14 cellular contexts compared by ENCODE assay signal in the genomic region with DNA sequence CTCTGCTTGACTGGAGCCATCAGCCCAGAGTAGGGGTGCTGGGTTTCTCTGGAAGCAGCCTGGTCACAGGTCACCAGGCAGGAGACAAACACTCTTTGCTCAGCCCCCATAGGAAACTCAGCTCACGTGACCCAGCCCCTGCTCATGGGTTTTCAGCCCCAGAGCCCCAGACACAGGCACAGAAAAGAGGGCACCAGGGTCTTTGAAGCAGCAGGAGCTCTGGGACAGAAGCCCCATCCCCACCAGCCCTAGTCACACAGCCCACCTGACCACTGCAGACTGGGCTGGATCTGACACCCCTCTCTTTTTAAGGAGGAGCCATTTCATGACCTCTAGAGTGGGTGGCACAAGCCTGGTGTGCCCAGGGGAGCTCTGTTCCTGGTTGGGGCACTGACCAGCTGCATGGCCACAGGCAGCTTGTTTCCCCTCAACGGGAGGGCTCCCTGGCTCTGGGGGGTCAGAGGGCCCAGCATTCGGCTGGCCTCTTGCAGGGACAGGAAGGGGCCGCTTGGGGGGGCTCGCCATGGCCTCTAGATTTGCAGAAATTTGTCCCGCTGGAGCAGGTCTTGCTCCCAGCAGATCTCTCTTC. TPM values are rescaled to one million over a fixed set of nuclear protein-coding genes. Genes with fewer than 3 reads are reported as not detected.
DNase-seq lines count a peak whose midpoint lies in the region; ATAC-seq and TF ChIP-seq lines count a peak whose summit lies in the region.
"Had no signal": no experiment of that assay in that cellular context is flagged by ENCODE, and none has a peak within 500 bp of the region (broad histone marks: within the 10 kb centered on the region; RNA-seq: fewer than 3 reads in every experiment).

No MANE protein-coding gene starts in this region.

- H3F3A ChIP-seq in Loucy (ENCODE audit: low read depth) (no peaks in the 10 kb centered on the region), SK-N-SH (replicated peaks; ENCODE audit: insufficient read depth) (no peaks in the 10 kb centered on the region)

- TF ChIP-seq EP300 in SK-N-SH (IDR thresholded peaks at IDR 0.05; ENCODE audit: borderline replicate concordance in 1 of 2, low read depth in 1 of 2, low read length in 1 of 2): no peak

- ATAC-seq in mucosa of descending colon (peak; percentile 29), GM18498 (IDR thresholded peaks at IDR 0.05; ENCODE audit: unreplicated experiment) (no peak)

- H3K9me2 ChIP-seq in Loucy (replicated peaks; ENCODE audit: low read depth, low read length) (no peaks in the 10 kb centered on the region), SK-N-SH (no peaks in the 10 kb centered on the region)

- H3K9ac ChIP-seq in Loucy (ENCODE audit: low read depth, low read length, poor library complexity, severe bottlenecking) (peak overlapping the region; percentile 84), SK-N-SH (no peak overlapping the region)

- H3K4me1 ChIP-seq in Loucy (ENCODE audit: insufficient read depth, low read length, poor library complexity, severe bottlenecking): peaks cover 59% of the 10 kb centered on the region
- H3K4me1 ChIP-seq in mucosa of descending colon (ENCODE audit: low read depth): peaks cover 4% of the 10 kb centered on the region
- no peaks in the 10 kb centered on the region for H3K4me1 ChIP-seq in SK-N-SH (ENCODE audit: control insufficient read depth in 1 of 2, insufficient read depth in 2 of 2, low read depth in 1 of 2, low read length in 1 of 2)

- H3K9me3 ChIP-seq in Loucy (ENCODE audit: insufficient read depth, low read depth, low read length) (no peaks in the 10 kb centered on the region), mucosa of descending colon (no peaks in the 10 kb centered on the region), SK-N-SH (no peaks in the 10 kb centered on the region)

- TF ChIP-seq RAD21 in SK-N-SH (IDR thresholded peaks at IDR 0.05; ENCODE audit: low read length): no peak

- TF ChIP-seq CTCF in GM20000 (IDR thresholded peaks at IDR 0.05; ENCODE audit: extremely low read depth, missing control alignments) (no peak), Loucy (conservative IDR thresholded peaks at IDR 0.05; ENCODE audit: low read length) (peak; percentile 31; the same call in 1 of the 2 replicates), mucosa of descending colon (IDR thresholded peaks at IDR 0.05) (no peak), SK-N-SH (IDR thresholded peaks at IDR 0.05) (no peak)

- H3K27me3 ChIP-seq in Loucy (ENCODE audit: insufficient read depth, low read length, poor library complexity, severe bottlenecking) (no peaks in the 10 kb centered on the region), SK-N-SH (ENCODE audit: insufficient read depth) (no peaks in the 10 kb centered on the region; the same call in 1 of the 2 replicates)

- CTCF ChIA-PET in SK-N-SH (lab: Yijun Ruan, JAX): interaction anchor here (0.6 to 3.3 kb wide), 53 partner anchors 8 to 473 kb away, joined by 3 to 69 read pairs (median 5); a partner anchor contains a TSS

- H3K36me3 ChIP-seq in Loucy (ENCODE audit: insufficient read depth, low read length) (no peaks in the 10 kb centered on the region), mucosa of descending colon (ENCODE audit: low read depth) (no peaks in the 10 kb centered on the region), SK-N-SH (replicated peaks in 1 of 2; ENCODE audit: control insufficient read depth in 1 of 2, insufficient read depth in 2 of 2, low read length in 1 of 2) (no peaks in the 10 kb centered on the region)

- H3K79me2 ChIP-seq in Loucy (ENCODE audit: insufficient read depth, low read length) (peaks cover 6% of the 10 kb centered on the region; the same call in 1 of the 2 replicates), SK-N-SH (ENCODE audit: insufficient read depth) (no peaks in the 10 kb centered on the region)

- TF ChIP-seq POLR2A in GM10847 (IDR thresholded peaks at IDR 0.05; ENCODE audit: extremely low read depth, insufficient read length): peak; percentile 7

- WGBS in SK-N-SH (ENCODE audit: low lambda C conversion rate): 100% methylated on average over 1 of the region's 6 CpGs

- POLR2A ChIA-PET in SK-N-SH (lab: Yijun Ruan, JAX): no interaction called here

- intact Hi-C loops in mucosa of descending colon (cut with DNase I, micrococcal nuclease): loop anchor here in 1 of 2 donors (10.0 kb wide), 1 partner anchor 79 kb away; a partner anchor contains a TSS

- H3K4me3 ChIP-seq in Loucy (ENCODE audit: low read length, poor library complexity, severe bottlenecking): peak overlapping the region; percentile 71
- no peak overlapping the region for H3K4me3 ChIP-seq in mucosa of descending colon
- no peak overlapping the region for H3K4me3 ChIP-seq in SK-N-SH (ENCODE audit: low read depth in 2 of 2, low read length in 1 of 2)
- H3K4me3 ChIP-seq: lung had no signal

- H4K20me1 ChIP-seq in Loucy (ENCODE audit: insufficient read depth, low read length, poor library complexity, severe bottlenecking) (no peaks in the 10 kb centered on the region), SK-N-SH (ENCODE audit: insufficient read depth) (no peaks in the 10 kb centered on the region)

- H3K4me2 ChIP-seq in Loucy (ENCODE audit: low read depth, low read length, poor library complexity, severe bottlenecking): peak overlapping the region; percentile 95
- H3K4me2 ChIP-seq in SK-N-SH: no peak overlapping the region

- H2AFZ ChIP-seq in Loucy (ENCODE audit: low read length) (0 out of 2 replicates have a peak overlapping the region, but pooled peaks have one; percentile 47), SK-N-SH (ENCODE audit: low read depth) (no peak overlapping the region)

- no peak overlapping the region for H3K27ac ChIP-seq in SK-N-SH (ENCODE audit: low read depth in 2 of 2, low read length in 1 of 2)

- DNase-seq in GM20000 (ENCODE audit: low spot score): peak; percentile 74
- DNase-seq in mucosa of descending colon: no peak
- no peak for DNase-seq in SK-N-SH
- DNase-seq in RPMI8226: no peak
- no peak for DNase-seq in globus pallidus (ENCODE audit: low spot score)
- DNase-seq: activated gamma-delta T cell, NCI-H524 treated with DMSO at 0.1 percent for 48 hours had no signal

TF ChIP-seq in SK-N-SH, 30 proteins besides CTCF, POLR2A, EP300 and RAD21:
- TF ChIP-seq, protein P1, sequence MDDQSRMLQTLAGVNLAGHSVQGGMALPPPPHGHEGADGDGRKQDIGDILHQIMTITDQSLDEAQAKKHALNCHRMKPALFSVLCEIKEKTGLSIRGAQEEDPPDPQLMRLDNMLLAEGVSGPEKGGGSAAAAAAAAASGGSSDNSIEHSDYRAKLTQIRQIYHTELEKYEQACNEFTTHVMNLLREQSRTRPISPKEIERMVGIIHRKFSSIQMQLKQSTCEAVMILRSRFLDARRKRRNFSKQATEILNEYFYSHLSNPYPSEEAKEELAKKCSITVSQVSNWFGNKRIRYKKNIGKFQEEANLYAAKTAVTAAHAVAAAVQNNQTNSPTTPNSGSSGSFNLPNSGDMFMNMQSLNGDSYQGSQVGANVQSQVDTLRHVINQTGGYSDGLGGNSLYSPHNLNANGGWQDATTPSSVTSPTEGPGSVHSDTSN (IDR thresholded peaks at IDR 0.05): no peak
- TF ChIP-seq RXRA (IDR thresholded peaks at IDR 0.05; ENCODE audit: borderline replicate concordance, low read depth): no peak
- TF ChIP-seq SMC3 (IDR thresholded peaks at IDR 0.05; ENCODE audit: low read depth, low read length): no peak
- no peak for TF ChIP-seq CHD2 (IDR thresholded peaks at IDR 0.05; ENCODE audit: low read length, partially characterized antibody)
- no peak for TF ChIP-seq EZH2phosphoT487 (IDR thresholded peaks at IDR 0.05; ENCODE audit: borderline replicate concordance, low read depth)
- TF ChIP-seq FOSL2 (IDR thresholded peaks at IDR 0.05; ENCODE audit: borderline replicate concordance, low read depth): no peak
- no peak for TF ChIP-seq RCOR1 (IDR thresholded peaks at IDR 0.05; ENCODE audit: low read length)
- TF ChIP-seq TAF1 (IDR thresholded peaks at IDR 0.05; ENCODE audit: borderline replicate concordance, low read depth, low read length): no peak

RNA-seq across cellular contexts. Expression of a gene that starts 13.8 kb away (rescaled TPM):
- 1 to 10 TPM in 2 of 3 donors, under 1 TPM in 1; 0.70 to 2.4 (median 1.4) TPM for total RNA-seq in mucosa of descending colon
- polyA plus RNA-seq in SK-N-SH (2012; rRNA removed): 0.06 and 0.10 TPM in 2 replicates
- 0.08 and 0.30 TPM in 2 replicates for polyA plus RNA-seq in SK-N-SH (2012; cell fraction: cytosol; rRNA removed)
- 0.08 TPM in 1 of 2 replicates, not detected in the other for polyA plus RNA-seq in SK-N-SH (2012; cell fraction: nucleus; rRNA removed)
- total RNA-seq: epithelial cell of proximal tubule, HT-29 had no signal

RNA-seq across cellular contexts. Expression of a gene that starts 26.8 kb away (rescaled TPM):
- under 1 TPM; 0.10 to 0.75 (median 0.22) TPM for total RNA-seq in mucosa of descending colon
- polyA plus RNA-seq in SK-N-SH (2012; rRNA removed): not detected in 2 replicates
- polyA plus RNA-seq in SK-N-SH (2012; cell fraction: cytosol; rRNA removed): under 0.01 TPM in 1 of 2 replicates, not detected in the other
- polyA plus RNA-seq in SK-N-SH (2012; cell fraction: nucleus; rRNA removed): not detected in 2 replicates
- total RNA-seq: epithelial cell of proximal tubule, HT-29 had no signal

RNA-seq across cellular contexts. Expression of a gene that starts 27.3 kb away (rescaled TPM):
- total RNA-seq in mucosa of descending colon: not detected
- polyA plus RNA-seq in SK-N-SH (2012; rRNA removed): not detected in 2 replicates
- not detected in 2 replicates for polyA plus RNA-seq in SK-N-SH (2012; cell fraction: cytosol; rRNA removed)
- not detected in 2 replicates for polyA plus RNA-seq in SK-N-SH (2012; cell fraction: nucleus; rRNA removed)
- total RNA-seq: cardiac septum, epithelial cell of proximal tubule, HT-29, lung had no signal
- polyA plus RNA-seq: lung had no signal

RNA-seq across cellular contexts. Expression of a gene that starts 34.9 kb away (rescaled TPM):
- total RNA-seq in mucosa of descending colon: not detected
- not detected in 2 replicates for polyA plus RNA-seq in SK-N-SH (2012; rRNA removed)
- polyA plus RNA-seq in SK-N-SH (2012; cell fraction: cytosol; rRNA removed): not detected in 2 replicates
- polyA plus RNA-seq in SK-N-SH (2012; cell fraction: nucleus; rRNA removed): not detected in 2 replicates
- total RNA-seq: cardiac septum, epithelial cell of proximal tubule, HT-29, lung had no signal
- polyA plus RNA-seq: lung had no signal

RNA-seq across cellular contexts. Expression of a gene that starts 49.6 kb away (rescaled TPM):
- total RNA-seq in mucosa of descending colon: not detected
- polyA plus RNA-seq in SK-N-SH (2012; rRNA removed): not detected in 2 replicates
- polyA plus RNA-seq in SK-N-SH (2012; cell fraction: cytosol; rRNA removed): not detected in 2 replicates
- not detected in 2 replicates for polyA plus RNA-seq in SK-N-SH (2012; cell fraction: nucleus; rRNA removed)
- total RNA-seq: cardiac septum, epithelial cell of proximal tubule, HT-29, lung had no signal
- polyA plus RNA-seq: lung had no signal
